In genomic region chr17:36739208-36739607, GRCh38 we compare ENCODE assay signal across 3 cellular contexts.
"Had no signal": no experiment of that assay in that cellular context is flagged by ENCODE, and none has a peak within 500 bp of the region (broad histone marks: within the 10 kb centered on the region; RNA-seq: fewer than 3 reads in every experiment).

No MANE protein-coding gene starts in this region.

- DNase-seq: GDM1, GF-D8 had no signal

- ATAC-seq: GM12878 had no signal

- H3K4me3 ChIP-seq: GM12878 had no signal
